In genomic region chr19:45913874-45914830, GRCh38 we compare ENCODE assay signal across 13 cellular contexts. TPM values are rescaled to one million over a fixed set of nuclear protein-coding genes. Genes with fewer than 3 reads are reported as not detected.
DNase-seq lines count a peak whose midpoint lies in the region; ATAC-seq, FAIRE-seq and TF ChIP-seq lines count a peak whose summit lies in the region.
"Had no signal": no experiment of that assay in that cellular context is flagged by ENCODE, and none has a peak within 500 bp of the region (broad histone marks: within the 10 kb centered on the region; RNA-seq: fewer than 3 reads in every experiment).

TSS of gene NANOS2 (minus strand) at chr19:45914778. CDS start at chr19:45914693, 85 bp downstream.

- POLR2A ChIA-PET in activated CD8-positive, alpha-beta T cell treated with anti-CD3 and anti-CD28 coated beads, Interleukin-2, amount 10 ng/mL, durations not matched to agents 7 days and 5 days (lab: Charles Lee) = no interaction called here

- H3K9me3 Mint-ChIP-seq in activated CD8-positive, alpha-beta T cell treated with anti-CD3 and anti-CD28 coated beads, Interleukin-2, amount 10 ng/mL, durations not matched to agents 7 days and 5 days (ENCODE audit: insufficient read depth) = peaks cover 3% of the 10 kb centered on the region

- H3K4me1 ChIP-seq in left lung = no peaks in the 10 kb centered on the region
- H3K4me1 ChIP-seq: breast epithelium, gastrocnemius medialis, suprapubic skin had no signal

- H3K36me3 ChIP-seq in left lung = no peaks in the 10 kb centered on the region
- H3K36me3 ChIP-seq: breast epithelium, gastrocnemius medialis, suprapubic skin had no signal

- no peak within 1 kb of the TSS for H3K27ac ChIP-seq in left lung
- H3K27ac ChIP-seq: breast epithelium, gastrocnemius medialis, SK-N-MC, suprapubic skin had no signal

- H3K27me3 ChIP-seq in left lung = peaks cover 0 to 46% of the 10 kb centered on the region in 2 donors

- DNase-seq in ELF-1 (ENCODE audit: low read depth, low spot score) (peak; percentile 76), HFF-Myc (ENCODE audit: extremely low read depth, low read depth) (no peak), left lung (peak in 1 of 2 donors; percentile 69), urothelium cell line (ENCODE audit: low spot score) (no peak), superior temporal gyrus (ENCODE audit: extremely low spot score) (no peak), NCI-H1092 (lab: John Stamatoyannopoulos, UW) (no peak)
- peak; percentile 51 for DNase-seq in activated CD8-positive, alpha-beta T cell treated with anti-CD3 and anti-CD28 coated beads, Interleukin-2, amount 10 ng/mL, durations not matched to agents 7 days and 5 days
- DNase-seq: activated CD8-positive, alpha-beta memory T cell treated with anti-CD3 and anti-CD28 coated beads, Interleukin-2, amount 50 U/mL, for 4 hours; gastrocnemius medialis; NCI-H187 had no signal

- intact Hi-C loops in left lung (cut with DNase I) = no loop called here

- H3K4me3 ChIP-seq in HFF-Myc (replicated peaks; ENCODE audit: low read depth, low read length) (no peak within 1 kb of the TSS), left lung (no peak within 1 kb of the TSS)
- H3K4me3 ChIP-seq: breast epithelium, gastrocnemius medialis, SK-N-MC, suprapubic skin had no signal

- TF ChIP-seq CTCF in HFF-Myc (IDR thresholded peaks at IDR 0.05; ENCODE audit: low read depth, low read length, missing control alignments) = peak; percentile 29
- no peak for TF ChIP-seq CTCF in left lung (IDR thresholded peaks at IDR 0.05)

- H3K4me3 Mint-ChIP-seq in activated CD8-positive, alpha-beta T cell treated with anti-CD3 and anti-CD28 coated beads, Interleukin-2, amount 10 ng/mL, durations not matched to agents 7 days and 5 days = no peak within 1 kb of the TSS

- H3K4me1 Mint-ChIP-seq in activated CD8-positive, alpha-beta T cell treated with anti-CD3 and anti-CD28 coated beads, Interleukin-2, amount 10 ng/mL, durations not matched to agents 7 days and 5 days (ENCODE audit: low read depth) = peaks cover 28% of the 10 kb centered on the region

- H3K27me3 Mint-ChIP-seq in activated CD8-positive, alpha-beta T cell treated with anti-CD3 and anti-CD28 coated beads, Interleukin-2, amount 10 ng/mL, durations not matched to agents 7 days and 5 days (ENCODE audit: low read depth) = peaks cover 29% of the 10 kb centered on the region

- H3K27ac Mint-ChIP-seq in activated CD8-positive, alpha-beta T cell treated with anti-CD3 and anti-CD28 coated beads, Interleukin-2, amount 10 ng/mL, durations not matched to agents 7 days and 5 days = no peak within 1 kb of the TSS

- H3K9me3 ChIP-seq in left lung = no peaks in the 10 kb centered on the region
- H3K9me3 ChIP-seq: breast epithelium, gastrocnemius medialis, suprapubic skin had no signal

- H3K36me3 Mint-ChIP-seq in activated CD8-positive, alpha-beta T cell treated with anti-CD3 and anti-CD28 coated beads, Interleukin-2, amount 10 ng/mL, durations not matched to agents 7 days and 5 days (ENCODE audit: low read depth) = no peaks in the 10 kb centered on the region

- no peak for ATAC-seq in activated CD8-positive, alpha-beta T cell treated with anti-CD3 and anti-CD28 coated beads, Interleukin-2, amount 10 ng/mL, durations not matched to agents 7 days and 5 days
- ATAC-seq in left lung = peak; percentile 27
- ATAC-seq: gastrocnemius medialis had no signal

- CTCF ChIA-PET in activated CD8-positive, alpha-beta T cell treated with anti-CD3 and anti-CD28 coated beads, Interleukin-2, amount 10 ng/mL, durations not matched to agents 7 days and 5 days (lab: Charles Lee) = interaction anchor here (1.5 kb wide), 1 partner anchor 11 kb away, joined by 5 read pairs; no protein-coding TSS in a partner anchor

- no peak for FAIRE-seq in urothelium cell line (lab: Jason Lieb, UNC)

RNA-seq across cellular contexts. Expression of gene NANOS2, which starts in this region (rescaled TPM):
- total RNA-seq in activated CD8-positive, alpha-beta T cell treated with anti-CD3 and anti-CD28 coated beads, Interleukin-2, amount 10 ng/mL, durations not matched to agents 7 days and 5 days = not detected
- not detected for total RNA-seq in left lung
- total RNA-seq: breast epithelium, gastrocnemius medialis, suprapubic skin had no signal

Comparison
In these comparisons a context has a peak if more than half of its experiments do, and no peak if none do; other contexts are left out.
1. Peak in DNase-seq in activated CD8-positive, alpha-beta T cell treated with anti-CD3 and anti-CD28 coated beads, Interleukin-2, amount 10 ng/mL, durations not matched to agents 7 days and 5 days; RNA of the gene not detected or under 1 TPM.
2. Peak in ATAC-seq in left lung; RNA of the gene not detected or under 1 TPM.